ENCODE assay signal across 11 cellular contexts in the genomic region with DNA sequence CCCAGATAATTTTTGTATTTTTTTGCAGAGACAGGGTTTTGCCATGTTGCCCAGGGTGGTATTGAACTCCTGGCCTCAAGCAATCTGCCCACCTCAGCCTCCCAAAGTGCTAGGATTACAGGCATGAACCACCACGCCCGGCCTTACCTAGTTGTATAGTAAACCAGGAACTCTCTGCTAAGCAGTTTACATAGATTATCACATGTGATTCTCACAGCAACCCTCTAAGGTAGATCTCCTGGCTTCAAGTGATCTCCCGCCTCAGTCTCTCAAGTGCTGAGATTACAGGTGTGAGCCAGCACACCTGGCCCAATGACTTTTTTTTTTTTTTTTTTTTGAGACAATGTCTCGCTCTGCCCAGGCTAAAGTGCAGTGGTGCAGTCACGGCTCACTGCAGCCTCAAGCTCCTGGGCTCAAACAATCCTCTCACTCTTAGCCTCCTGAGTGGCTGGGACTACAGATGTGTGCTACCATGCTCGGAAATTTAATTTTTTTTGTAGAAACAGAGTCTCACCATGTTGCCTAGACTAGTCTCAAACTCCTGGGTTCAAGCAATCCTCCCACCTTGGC.
"Had no signal": no experiment of that assay in that cellular context is flagged by ENCODE, and none has a peak within 500 bp of the region (broad histone marks: within the 10 kb centered on the region; RNA-seq: fewer than 3 reads in every experiment).

No MANE protein-coding gene starts in this region.

- H3K4me3 ChIP-seq: heart right ventricle had no signal

- H3K27ac ChIP-seq: brain microvascular endothelial cell had no signal

- DNase-seq: activated CD4-positive, alpha-beta memory T cell treated with anti-CD3 and anti-CD28 coated beads for 36 hours; activated gamma-delta T cell treated with Interleukin-2 at 50 U/mL for 16 hours; activated naive CD8-positive, alpha-beta T cell treated with anti-CD3 and anti-CD28 coated beads for 36 hours; activated T-cell treated with anti-CD3 and anti-CD28 coated beads, Interleukin-2, amount 50 U/mL, for 48 hours; brain microvascular endothelial cell; heart right ventricle; naive thymus-derived CD4-positive, alpha-beta T cell; T1000; trophoblast cell had no signal

- H3K36me3 ChIP-seq: brain microvascular endothelial cell, heart right ventricle had no signal

- H3K9me3 ChIP-seq: heart right ventricle had no signal

- H3K27me3 ChIP-seq: brain microvascular endothelial cell, heart right ventricle had no signal

- ATAC-seq: heart right ventricle; naive thymus-derived CD4-positive, alpha-beta T cell; right cardiac atrium; stimulated activated memory B cell treated with anti-CD40 and anti-IgM and Interleukin-4, amounts not matched to agents 10 μg/mL and 1 μg/mL and 100 μg/mL, for 72 hours had no signal
